In the genomic region with DNA sequence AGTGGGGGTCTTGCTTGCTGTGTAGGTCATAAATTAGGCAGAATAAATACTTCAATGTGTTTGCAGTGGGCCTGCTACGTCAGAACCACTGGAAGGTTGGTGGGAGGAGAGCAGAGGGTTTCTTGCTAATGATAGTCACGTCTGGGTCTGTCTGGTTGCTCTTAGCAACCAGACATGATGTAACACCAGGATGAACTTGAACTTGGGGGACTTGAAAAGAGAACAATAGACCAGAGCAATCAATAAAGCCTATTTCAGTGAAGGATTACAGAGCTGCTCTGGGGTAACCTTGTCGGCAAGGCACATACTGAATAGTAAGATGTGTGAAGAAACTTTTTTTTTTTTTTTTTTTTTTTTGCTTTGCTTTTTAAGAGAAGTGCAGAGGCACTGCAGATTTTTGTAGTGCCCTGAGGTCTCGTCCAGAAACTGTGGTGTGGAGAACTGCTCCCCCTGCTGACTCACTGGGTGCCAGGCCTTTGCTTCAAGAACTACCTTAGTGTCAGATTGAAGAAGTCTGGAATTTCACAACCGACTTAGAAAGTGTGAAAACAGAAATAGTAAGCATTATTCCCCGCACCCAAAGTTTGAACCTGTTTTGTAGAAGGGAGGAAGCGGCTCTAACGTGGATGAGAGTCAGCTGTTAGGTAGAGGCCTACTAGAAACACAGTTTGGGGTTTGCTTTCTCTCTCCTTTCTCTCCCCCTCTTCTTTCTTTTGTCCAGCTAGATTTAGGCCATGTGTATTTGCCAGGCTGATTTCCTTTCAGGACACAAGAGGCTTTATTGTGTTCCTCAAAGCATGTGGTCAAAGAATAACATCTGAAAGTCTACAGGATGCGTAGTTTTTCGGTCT, we compare ENCODE assay signal across 1 cellular context.
TF ChIP-seq lines count a peak whose summit lies in the region.

No MANE protein-coding gene starts in this region.

TF ChIP-seq in K562, 482 proteins besides CTCF, POLR2A, EP300 and RAD21 (continued from another document and continues in another):
- TF ChIP-seq, protein P1, sequence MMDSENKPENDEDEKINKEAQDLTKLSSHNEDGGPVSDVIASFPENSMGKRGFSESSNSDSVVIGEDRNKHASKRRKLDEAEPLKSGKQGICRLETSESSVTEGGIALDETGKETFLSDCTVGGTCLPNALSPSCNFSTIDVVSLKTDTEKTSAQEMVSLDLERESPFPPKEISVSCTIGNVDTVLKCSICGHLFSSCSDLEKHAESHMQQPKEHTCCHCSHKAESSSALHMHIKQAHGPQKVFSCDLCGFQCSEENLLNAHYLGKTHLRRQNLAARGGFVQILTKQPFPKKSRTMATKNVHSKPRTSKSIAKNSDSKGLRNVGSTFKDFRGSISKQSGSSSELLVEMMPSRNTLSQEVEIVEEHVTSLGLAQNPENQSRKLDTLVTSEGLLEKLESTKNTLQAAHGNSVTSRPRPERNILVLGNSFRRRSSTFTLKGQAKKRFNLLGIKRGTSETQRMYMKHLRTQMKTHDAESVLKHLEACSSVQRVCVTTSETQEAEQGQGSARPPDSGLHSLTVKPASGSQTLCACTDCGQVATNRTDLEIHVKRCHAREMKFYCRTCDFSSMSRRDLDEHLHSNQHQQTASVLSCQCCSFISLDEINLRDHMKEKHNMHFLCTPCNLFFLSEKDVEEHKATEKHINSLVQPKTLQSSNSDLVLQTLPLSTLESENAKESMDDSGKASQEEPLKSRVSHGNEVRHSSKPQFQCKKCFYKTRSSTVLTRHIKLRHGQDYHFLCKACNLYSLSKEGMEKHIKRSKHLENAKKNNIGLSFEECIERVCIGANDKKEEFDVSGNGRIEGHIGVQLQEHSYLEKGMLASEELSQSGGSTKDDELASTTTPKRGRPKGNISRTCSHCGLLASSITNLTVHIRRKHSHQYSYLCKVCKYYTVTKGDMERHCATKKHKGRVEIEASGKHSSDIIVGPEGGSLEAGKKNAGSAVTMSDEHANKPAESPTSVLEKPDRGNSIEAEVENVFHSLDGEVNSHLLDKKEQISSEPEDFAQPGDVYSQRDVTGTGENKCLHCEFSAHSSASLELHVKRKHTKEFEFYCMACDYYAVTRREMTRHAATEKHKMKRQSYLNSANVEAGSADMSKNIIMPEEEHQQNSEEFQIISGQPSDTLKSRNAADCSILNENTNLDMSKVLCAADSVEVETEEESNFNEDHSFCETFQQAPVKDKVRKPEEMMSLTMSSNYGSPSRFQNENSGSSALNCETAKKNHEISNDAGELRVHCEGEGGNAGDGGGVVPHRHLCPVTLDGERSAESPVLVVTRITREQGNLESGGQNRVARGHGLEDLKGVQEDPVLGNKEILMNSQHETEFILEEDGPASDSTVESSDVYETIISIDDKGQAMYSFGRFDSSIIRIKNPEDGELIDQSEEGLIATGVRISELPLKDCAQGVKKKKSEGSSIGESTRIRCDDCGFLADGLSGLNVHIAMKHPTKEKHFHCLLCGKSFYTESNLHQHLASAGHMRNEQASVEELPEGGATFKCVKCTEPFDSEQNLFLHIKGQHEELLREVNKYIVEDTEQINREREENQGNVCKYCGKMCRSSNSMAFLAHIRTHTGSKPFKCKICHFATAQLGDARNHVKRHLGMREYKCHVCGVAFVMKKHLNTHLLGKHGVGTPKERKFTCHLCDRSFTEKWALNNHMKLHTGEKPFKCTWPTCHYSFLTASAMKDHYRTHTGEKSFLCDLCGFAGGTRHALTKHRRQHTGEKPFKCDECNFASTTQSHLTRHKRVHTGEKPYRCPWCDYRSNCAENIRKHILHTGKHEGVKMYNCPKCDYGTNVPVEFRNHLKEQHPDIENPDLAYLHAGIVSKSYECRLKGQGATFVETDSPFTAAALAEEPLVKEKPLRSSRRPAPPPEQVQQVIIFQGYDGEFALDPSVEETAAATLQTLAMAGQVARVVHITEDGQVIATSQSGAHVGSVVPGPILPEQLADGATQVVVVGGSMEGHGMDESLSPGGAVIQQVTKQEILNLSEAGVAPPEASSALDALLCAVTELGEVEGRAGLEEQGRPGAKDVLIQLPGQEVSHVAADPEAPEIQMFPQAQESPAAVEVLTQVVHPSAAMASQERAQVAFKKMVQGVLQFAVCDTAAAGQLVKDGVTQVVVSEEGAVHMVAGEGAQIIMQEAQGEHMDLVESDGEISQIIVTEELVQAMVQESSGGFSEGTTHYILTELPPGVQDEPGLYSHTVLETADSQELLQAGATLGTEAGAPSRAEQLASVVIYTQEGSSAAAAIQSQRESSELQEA (IDR thresholded peaks at IDR 0.05; ENCODE audit: low read depth), result no peak
- TF ChIP-seq ARHGAP35 (IDR thresholded peaks at IDR 0.05; ENCODE audit: partially characterized antibody), result no peak
- TF ChIP-seq ZC3H8 (IDR thresholded peaks at IDR 0.05), result no peak
- no peak for TF ChIP-seq NUFIP1 (IDR thresholded peaks at IDR 0.05; ENCODE audit: partially characterized antibody)
- TF ChIP-seq ZNF217 (CRISPR knock-in tag; IDR thresholded peaks at IDR 0.05), result no peak
- TF ChIP-seq, protein P2, sequence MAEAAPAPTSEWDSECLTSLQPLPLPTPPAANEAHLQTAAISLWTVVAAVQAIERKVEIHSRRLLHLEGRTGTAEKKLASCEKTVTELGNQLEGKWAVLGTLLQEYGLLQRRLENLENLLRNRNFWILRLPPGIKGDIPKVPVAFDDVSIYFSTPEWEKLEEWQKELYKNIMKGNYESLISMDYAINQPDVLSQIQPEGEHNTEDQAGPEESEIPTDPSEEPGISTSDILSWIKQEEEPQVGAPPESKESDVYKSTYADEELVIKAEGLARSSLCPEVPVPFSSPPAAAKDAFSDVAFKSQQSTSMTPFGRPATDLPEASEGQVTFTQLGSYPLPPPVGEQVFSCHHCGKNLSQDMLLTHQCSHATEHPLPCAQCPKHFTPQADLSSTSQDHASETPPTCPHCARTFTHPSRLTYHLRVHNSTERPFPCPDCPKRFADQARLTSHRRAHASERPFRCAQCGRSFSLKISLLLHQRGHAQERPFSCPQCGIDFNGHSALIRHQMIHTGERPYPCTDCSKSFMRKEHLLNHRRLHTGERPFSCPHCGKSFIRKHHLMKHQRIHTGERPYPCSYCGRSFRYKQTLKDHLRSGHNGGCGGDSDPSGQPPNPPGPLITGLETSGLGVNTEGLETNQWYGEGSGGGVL (CRISPR knock-in tag; IDR thresholded peaks at IDR 0.05), result no peak
- TF ChIP-seq ELF2 (CRISPR knock-in tag; IDR thresholded peaks at IDR 0.05), result no peak
- TF ChIP-seq PURB (CRISPR knock-in tag; IDR thresholded peaks at IDR 0.05; ENCODE audit: low read depth), result no peak
- TF ChIP-seq, protein P3, sequence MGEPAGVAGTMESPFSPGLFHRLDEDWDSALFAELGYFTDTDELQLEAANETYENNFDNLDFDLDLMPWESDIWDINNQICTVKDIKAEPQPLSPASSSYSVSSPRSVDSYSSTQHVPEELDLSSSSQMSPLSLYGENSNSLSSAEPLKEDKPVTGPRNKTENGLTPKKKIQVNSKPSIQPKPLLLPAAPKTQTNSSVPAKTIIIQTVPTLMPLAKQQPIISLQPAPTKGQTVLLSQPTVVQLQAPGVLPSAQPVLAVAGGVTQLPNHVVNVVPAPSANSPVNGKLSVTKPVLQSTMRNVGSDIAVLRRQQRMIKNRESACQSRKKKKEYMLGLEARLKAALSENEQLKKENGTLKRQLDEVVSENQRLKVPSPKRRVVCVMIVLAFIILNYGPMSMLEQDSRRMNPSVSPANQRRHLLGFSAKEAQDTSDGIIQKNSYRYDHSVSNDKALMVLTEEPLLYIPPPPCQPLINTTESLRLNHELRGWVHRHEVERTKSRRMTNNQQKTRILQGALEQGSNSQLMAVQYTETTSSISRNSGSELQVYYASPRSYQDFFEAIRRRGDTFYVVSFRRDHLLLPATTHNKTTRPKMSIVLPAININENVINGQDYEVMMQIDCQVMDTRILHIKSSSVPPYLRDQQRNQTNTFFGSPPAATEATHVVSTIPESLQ (CRISPR knock-in tag; IDR thresholded peaks at IDR 0.05), result no peak
- no peak for TF ChIP-seq PTRF (tag; IDR thresholded peaks at IDR 0.05)
- TF ChIP-seq, protein P4, sequence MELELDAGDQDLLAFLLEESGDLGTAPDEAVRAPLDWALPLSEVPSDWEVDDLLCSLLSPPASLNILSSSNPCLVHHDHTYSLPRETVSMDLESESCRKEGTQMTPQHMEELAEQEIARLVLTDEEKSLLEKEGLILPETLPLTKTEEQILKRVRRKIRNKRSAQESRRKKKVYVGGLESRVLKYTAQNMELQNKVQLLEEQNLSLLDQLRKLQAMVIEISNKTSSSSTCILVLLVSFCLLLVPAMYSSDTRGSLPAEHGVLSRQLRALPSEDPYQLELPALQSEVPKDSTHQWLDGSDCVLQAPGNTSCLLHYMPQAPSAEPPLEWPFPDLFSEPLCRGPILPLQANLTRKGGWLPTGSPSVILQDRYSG (tag; conservative IDR thresholded peaks at IDR 0.05; ENCODE audit: low read depth), result no peak
- TF ChIP-seq, protein P5, sequence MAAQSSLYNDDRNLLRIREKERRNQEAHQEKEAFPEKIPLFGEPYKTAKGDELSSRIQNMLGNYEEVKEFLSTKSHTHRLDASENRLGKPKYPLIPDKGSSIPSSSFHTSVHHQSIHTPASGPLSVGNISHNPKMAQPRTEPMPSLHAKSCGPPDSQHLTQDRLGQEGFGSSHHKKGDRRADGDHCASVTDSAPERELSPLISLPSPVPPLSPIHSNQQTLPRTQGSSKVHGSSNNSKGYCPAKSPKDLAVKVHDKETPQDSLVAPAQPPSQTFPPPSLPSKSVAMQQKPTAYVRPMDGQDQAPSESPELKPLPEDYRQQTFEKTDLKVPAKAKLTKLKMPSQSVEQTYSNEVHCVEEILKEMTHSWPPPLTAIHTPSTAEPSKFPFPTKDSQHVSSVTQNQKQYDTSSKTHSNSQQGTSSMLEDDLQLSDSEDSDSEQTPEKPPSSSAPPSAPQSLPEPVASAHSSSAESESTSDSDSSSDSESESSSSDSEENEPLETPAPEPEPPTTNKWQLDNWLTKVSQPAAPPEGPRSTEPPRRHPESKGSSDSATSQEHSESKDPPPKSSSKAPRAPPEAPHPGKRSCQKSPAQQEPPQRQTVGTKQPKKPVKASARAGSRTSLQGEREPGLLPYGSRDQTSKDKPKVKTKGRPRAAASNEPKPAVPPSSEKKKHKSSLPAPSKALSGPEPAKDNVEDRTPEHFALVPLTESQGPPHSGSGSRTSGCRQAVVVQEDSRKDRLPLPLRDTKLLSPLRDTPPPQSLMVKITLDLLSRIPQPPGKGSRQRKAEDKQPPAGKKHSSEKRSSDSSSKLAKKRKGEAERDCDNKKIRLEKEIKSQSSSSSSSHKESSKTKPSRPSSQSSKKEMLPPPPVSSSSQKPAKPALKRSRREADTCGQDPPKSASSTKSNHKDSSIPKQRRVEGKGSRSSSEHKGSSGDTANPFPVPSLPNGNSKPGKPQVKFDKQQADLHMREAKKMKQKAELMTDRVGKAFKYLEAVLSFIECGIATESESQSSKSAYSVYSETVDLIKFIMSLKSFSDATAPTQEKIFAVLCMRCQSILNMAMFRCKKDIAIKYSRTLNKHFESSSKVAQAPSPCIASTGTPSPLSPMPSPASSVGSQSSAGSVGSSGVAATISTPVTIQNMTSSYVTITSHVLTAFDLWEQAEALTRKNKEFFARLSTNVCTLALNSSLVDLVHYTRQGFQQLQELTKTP (IDR thresholded peaks at IDR 0.05; ENCODE audit: low read depth in 1 of 2, partially characterized antibody in 2 of 2), result peak in 1 of 2 experiments; percentile 79
- 0 out of 2 replicates have a peak, but pooled peaks have one; percentile 47 for TF ChIP-seq TOE1 (IDR thresholded peaks at IDR 0.05; ENCODE audit: borderline replicate concordance)
- TF ChIP-seq TOE1 (CRISPR knock-in tag; IDR thresholded peaks at IDR 0.05; ENCODE audit: borderline replicate concordance, low read depth), result no peak
- TF ChIP-seq TRIM24 (IDR thresholded peaks at IDR 0.05), result peak in 1 of 2 experiments; percentile 58; a peak in 1 of 4 replicates
- TF ChIP-seq, protein P6, sequence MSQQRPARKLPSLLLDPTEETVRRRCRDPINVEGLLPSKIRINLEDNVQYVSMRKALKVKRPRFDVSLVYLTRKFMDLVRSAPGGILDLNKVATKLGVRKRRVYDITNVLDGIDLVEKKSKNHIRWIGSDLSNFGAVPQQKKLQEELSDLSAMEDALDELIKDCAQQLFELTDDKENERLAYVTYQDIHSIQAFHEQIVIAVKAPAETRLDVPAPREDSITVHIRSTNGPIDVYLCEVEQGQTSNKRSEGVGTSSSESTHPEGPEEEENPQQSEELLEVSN (IDR thresholded peaks at IDR 0.05; ENCODE audit: borderline replicate concordance in 1 of 2, extremely low read depth in 1 of 2, insufficient read depth in 1 of 2, insufficient read length in 1 of 2, low read depth in 1 of 2, low read length in 1 of 2, poor library complexity in 1 of 2, severe bottlenecking in 1 of 2), result no peak
- no peak for TF ChIP-seq ETV6 (IDR thresholded peaks at IDR 0.05; ENCODE audit: borderline replicate concordance in 1 of 2, low read depth in 2 of 2, low read length in 1 of 2)
- TF ChIP-seq ETV6 (CRISPR knock-in tag; IDR thresholded peaks at IDR 0.05; ENCODE audit: borderline replicate concordance), result no peak
- TF ChIP-seq SMARCC2 (IDR thresholded peaks at IDR 0.05; ENCODE audit: low read depth), result no peak
- TF ChIP-seq ZNF589 (CRISPR knock-in tag; IDR thresholded peaks at IDR 0.05; ENCODE audit: low read depth), result no peak
- no peak for TF ChIP-seq ETS2 (tag; IDR thresholded peaks at IDR 0.05; ENCODE audit: borderline replicate concordance, poor library complexity, severe bottlenecking)
- TF ChIP-seq, protein P7, sequence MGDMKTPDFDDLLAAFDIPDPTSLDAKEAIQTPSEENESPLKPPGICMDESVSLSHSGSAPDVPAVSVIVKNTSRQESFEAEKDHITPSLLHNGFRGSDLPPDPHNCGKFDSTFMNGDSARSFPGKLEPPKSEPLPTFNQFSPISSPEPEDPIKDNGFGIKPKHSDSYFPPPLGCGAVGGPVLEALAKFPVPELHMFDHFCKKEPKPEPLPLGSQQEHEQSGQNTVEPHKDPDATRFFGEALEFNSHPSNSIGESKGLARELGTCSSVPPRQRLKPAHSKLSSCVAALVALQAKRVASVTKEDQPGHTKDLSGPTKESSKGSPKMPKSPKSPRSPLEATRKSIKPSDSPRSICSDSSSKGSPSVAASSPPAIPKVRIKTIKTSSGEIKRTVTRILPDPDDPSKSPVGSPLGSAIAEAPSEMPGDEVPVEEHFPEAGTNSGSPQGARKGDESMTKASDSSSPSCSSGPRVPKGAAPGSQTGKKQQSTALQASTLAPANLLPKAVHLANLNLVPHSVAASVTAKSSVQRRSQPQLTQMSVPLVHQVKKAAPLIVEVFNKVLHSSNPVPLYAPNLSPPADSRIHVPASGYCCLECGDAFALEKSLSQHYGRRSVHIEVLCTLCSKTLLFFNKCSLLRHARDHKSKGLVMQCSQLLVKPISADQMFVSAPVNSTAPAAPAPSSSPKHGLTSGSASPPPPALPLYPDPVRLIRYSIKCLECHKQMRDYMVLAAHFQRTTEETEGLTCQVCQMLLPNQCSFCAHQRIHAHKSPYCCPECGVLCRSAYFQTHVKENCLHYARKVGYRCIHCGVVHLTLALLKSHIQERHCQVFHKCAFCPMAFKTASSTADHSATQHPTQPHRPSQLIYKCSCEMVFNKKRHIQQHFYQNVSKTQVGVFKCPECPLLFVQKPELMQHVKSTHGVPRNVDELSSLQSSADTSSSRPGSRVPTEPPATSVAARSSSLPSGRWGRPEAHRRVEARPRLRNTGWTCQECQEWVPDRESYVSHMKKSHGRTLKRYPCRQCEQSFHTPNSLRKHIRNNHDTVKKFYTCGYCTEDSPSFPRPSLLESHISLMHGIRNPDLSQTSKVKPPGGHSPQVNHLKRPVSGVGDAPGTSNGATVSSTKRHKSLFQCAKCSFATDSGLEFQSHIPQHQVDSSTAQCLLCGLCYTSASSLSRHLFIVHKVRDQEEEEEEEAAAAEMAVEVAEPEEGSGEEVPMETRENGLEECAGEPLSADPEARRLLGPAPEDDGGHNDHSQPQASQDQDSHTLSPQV (IDR thresholded peaks at IDR 0.05), result no peak
- no peak for TF ChIP-seq TAL1 (IDR thresholded peaks at IDR 0.05)
- no peak for TF ChIP-seq TAF1 (IDR thresholded peaks at IDR 0.05; ENCODE audit: control insufficient read depth, extremely low read depth, insufficient read depth, low read length, severe bottlenecking)
- no peak for TF ChIP-seq KAT2B (IDR thresholded peaks at IDR 0.05; ENCODE audit: low read depth, low read length)
- peak; percentile 84 for TF ChIP-seq BMI1 (IDR thresholded peaks at IDR 0.05; ENCODE audit: low read length)
- peak; percentile 99 for TF ChIP-seq ZNF766 (CRISPR knock-in tag; conservative IDR thresholded peaks at IDR 0.05)
- TF ChIP-seq SMARCA4 (IDR thresholded peaks at IDR 0.05), result peak; percentile 54
- TF ChIP-seq EWSR1 (IDR thresholded peaks at IDR 0.05; ENCODE audit: borderline replicate concordance, low read depth, partially characterized antibody), result no peak
- no peak for TF ChIP-seq ZNF57 (CRISPR knock-in tag; IDR thresholded peaks at IDR 0.05)
